Comparison of ENCODE assay signal across 19 cellular contexts in the genomic region with DNA sequence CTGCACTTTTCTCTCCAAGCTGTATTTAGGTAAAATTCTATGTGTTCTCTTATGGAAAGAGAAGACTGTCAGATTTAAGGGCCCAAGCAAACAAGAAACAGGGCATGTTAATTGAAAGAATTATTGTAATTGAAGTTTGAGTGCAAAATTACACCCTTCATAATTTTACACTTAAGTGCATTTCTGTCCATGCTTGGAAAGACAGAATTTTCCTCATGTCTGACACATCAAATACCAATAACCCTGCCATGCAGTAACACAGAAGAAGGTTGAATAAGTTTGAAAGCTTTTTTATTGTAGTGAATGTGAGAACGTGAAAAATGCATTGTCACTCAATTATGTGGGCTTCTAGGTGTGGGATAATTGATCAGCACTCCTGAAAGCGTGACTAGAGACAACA.
"Had no signal": no experiment of that assay in that cellular context is flagged by ENCODE, and none has a peak within 500 bp of the region (broad histone marks: within the 10 kb centered on the region; RNA-seq: fewer than 3 reads in every experiment).

No MANE protein-coding gene starts in this region.

- H3K27ac Mint-ChIP-seq: activated CD4-positive, alpha-beta T cell treated with anti-CD3 and anti-CD28 coated beads for 36 hours; activated naive CD4-positive, alpha-beta T cell treated with anti-CD3 and anti-CD28 coated beads for 36 hours; activated naive CD8-positive, alpha-beta T cell treated with anti-CD3 and anti-CD28 coated beads, Interleukin-2, amount 10 ng/mL, durations not matched to agents 7 days and 5 days; natural killer cell treated with Interleukin-12 subunit alpha and Interleukin-12 subunit beta and Interleukin-15 and Interleukin-18, amount 100 ng/mL, for 72 hours; progenitor cell of endocrine pancreas had no signal

- H3K9me3 Mint-ChIP-seq: activated naive CD4-positive, alpha-beta T cell treated with anti-CD3 and anti-CD28 coated beads for 36 hours; activated naive CD8-positive, alpha-beta T cell treated with anti-CD3 and anti-CD28 coated beads, Interleukin-2, amount 10 ng/mL, durations not matched to agents 7 days and 5 days had no signal

- H3K4me1 Mint-ChIP-seq: activated CD4-positive, alpha-beta T cell treated with anti-CD3 and anti-CD28 coated beads for 36 hours; activated naive CD8-positive, alpha-beta T cell treated with anti-CD3 and anti-CD28 coated beads, Interleukin-2, amount 10 ng/mL, durations not matched to agents 7 days and 5 days had no signal

- DNase-seq: activated CD4-positive, alpha-beta T cell treated with anti-CD3 and anti-CD28 coated beads for 36 hours; activated CD4-positive, CD25-positive, alpha-beta regulatory T cell; activated effector memory CD4-positive, alpha-beta T cell treated with anti-CD3 and anti-CD28 coated beads, Interleukin-2, amount 50 U/mL, for 16 hours; activated naive CD4-positive, alpha-beta T cell treated with anti-CD3 and anti-CD28 coated beads for 36 hours; activated naive CD8-positive, alpha-beta T cell treated with anti-CD3 and anti-CD28 coated beads, Interleukin-2, amount 10 ng/mL, durations not matched to agents 7 days and 5 days; activated T-cell treated with anti-CD3 and anti-CD28 coated beads for 4 hours; brain microvascular endothelial cell; cortex of kidney; foreskin fibroblast; heart right ventricle; left ventricle myocardium inferior; mucosa of descending colon; retina; stimulated activated CD4-positive, alpha-beta T cell treated with anti-CD3 and anti-CD28 coated beads, Interleukin-12 subunit alpha, Interleukin-12 subunit beta, amount 100 ng/mL, for 4 hours; stimulated activated CD4-positive, alpha-beta T cell treated with anti-CD3 and anti-CD28 coated beads, Interleukin-4, amount 100 ng/mL, for 1 hour; stimulated activated naive CD8-positive, alpha-beta T cell treated with anti-CD3 and anti-CD28 coated beads, Interleukin-15, Interleukin-2, amounts not matched to agents 100 U/mL and 50 U/mL, for 24 hours; trophoblast cell had no signal

- H3K27me3 Mint-ChIP-seq: progenitor cell of endocrine pancreas had no signal

- H3K36me3 Mint-ChIP-seq: activated naive CD8-positive, alpha-beta T cell treated with anti-CD3 and anti-CD28 coated beads, Interleukin-2, amount 10 ng/mL, durations not matched to agents 7 days and 5 days; natural killer cell treated with Interleukin-12 subunit alpha and Interleukin-12 subunit beta and Interleukin-15 and Interleukin-18, amount 100 ng/mL, for 72 hours had no signal

- H3K4me3 Mint-ChIP-seq: activated CD4-positive, alpha-beta T cell treated with anti-CD3 and anti-CD28 coated beads for 36 hours; activated naive CD4-positive, alpha-beta T cell treated with anti-CD3 and anti-CD28 coated beads for 36 hours; activated naive CD8-positive, alpha-beta T cell treated with anti-CD3 and anti-CD28 coated beads, Interleukin-2, amount 10 ng/mL, durations not matched to agents 7 days and 5 days; natural killer cell treated with Interleukin-12 subunit alpha and Interleukin-12 subunit beta and Interleukin-15 and Interleukin-18, amount 100 ng/mL, for 72 hours had no signal
